26 cellular contexts compared by ENCODE assay signal in genomic region chrX:76477352-76477751, GRCh38.
"Had no signal": no experiment of that assay in that cellular context is flagged by ENCODE, and none has a peak within 500 bp of the region (broad histone marks: within the 10 kb centered on the region; RNA-seq: fewer than 3 reads in every experiment).

No MANE protein-coding gene starts in this region.

- H3K9me3 ChIP-seq: gastroesophageal sphincter had no signal

- H3K27ac Mint-ChIP-seq: immature natural killer cell; memory B cell; naive thymus-derived CD4-positive, alpha-beta T cell had no signal

- ATAC-seq: foreskin keratinocyte; gastroesophageal sphincter; heart left ventricle; left colon; left lobe of liver; naive thymus-derived CD4-positive, alpha-beta T cell had no signal

- H3K4me3 ChIP-seq: coronary artery, dorsolateral prefrontal cortex, esophagus muscularis mucosa, gastroesophageal sphincter, heart left ventricle, hepatocyte, left ventricle myocardium inferior, lung had no signal

- DNase-seq: dermis blood vessel endothelial cell; dorsolateral prefrontal cortex; effector CD4-positive, alpha-beta T cell; effector memory CD4-positive, alpha-beta T cell; foreskin keratinocyte; heart left ventricle; hypothalamus; immature natural killer cell; islet precursor cell; kidney; kidney glomerular epithelial cell; left colon; left ventricle myocardium inferior; mammary epithelial cell; mesendoderm; midbrain; naive thymus-derived CD4-positive, alpha-beta T cell had no signal

- H3K36me3 ChIP-seq: esophagus muscularis mucosa, gastroesophageal sphincter, heart left ventricle, left ventricle myocardium inferior had no signal

- H3K36me3 Mint-ChIP-seq: memory B cell; naive thymus-derived CD4-positive, alpha-beta T cell had no signal

- H3K27me3 ChIP-seq: esophagus muscularis mucosa, foreskin keratinocyte, gastroesophageal sphincter, heart left ventricle, hepatocyte had no signal

- FAIRE-seq: endothelial cell of umbilical vein, frontal cortex had no signal

- H3K79me2 ChIP-seq: hepatocyte had no signal

- H3K4me3 Mint-ChIP-seq: immature natural killer cell; memory B cell; naive thymus-derived CD4-positive, alpha-beta T cell had no signal

- H3K4me1 Mint-ChIP-seq: immature natural killer cell; memory B cell; naive thymus-derived CD4-positive, alpha-beta T cell had no signal

- H3K27ac ChIP-seq: coronary artery, dorsolateral prefrontal cortex, esophagus muscularis mucosa, foreskin keratinocyte, gastroesophageal sphincter, heart left ventricle, hepatocyte, left ventricle myocardium inferior had no signal

- H3K4me1 ChIP-seq: esophagus muscularis mucosa, foreskin keratinocyte, gastroesophageal sphincter, heart left ventricle, left ventricle myocardium inferior had no signal

- H2AFZ ChIP-seq: hepatocyte had no signal

- H3K27me3 Mint-ChIP-seq: memory B cell; naive thymus-derived CD4-positive, alpha-beta T cell had no signal

- H3K4me2 ChIP-seq: hepatocyte had no signal
